Comparison of ENCODE assay signal across 11 cellular contexts in genomic region chr18:659597-659996, GRCh38. TPM values are rescaled to one million over a fixed set of nuclear protein-coding genes. Genes with fewer than 3 reads are reported as not detected.
A peak's percentile ranks its signal among the peaks of the same experiment; 100 is the strongest.
DNase-seq lines count a peak whose midpoint lies in the region; TF ChIP-seq lines count a peak whose summit lies in the region.
"Had no signal": no experiment of that assay in that cellular context is flagged by ENCODE, and none has a peak within 500 bp of the region (broad histone marks: within the 10 kb centered on the region; RNA-seq: fewer than 3 reads in every experiment).

No MANE protein-coding gene starts in this region.

- H4K91ac ChIP-seq in mesenchymal stem cell (ENCODE audit: low read length) = no peak overlapping the region

- H2BK5ac ChIP-seq in mesenchymal stem cell (ENCODE audit: low read depth, low read length, poor library complexity, severe bottlenecking) (no peak overlapping the region), mesendoderm (ENCODE audit: low read length) (no peak overlapping the region)

- POLR2A ChIA-PET in activated CD4-positive, alpha-beta T cell treated with anti-CD3 and anti-CD28 coated beads, Interleukin-2, amount 10 ng/mL, durations not matched to agents 7 days and 5 days (lab: Charles Lee) = no interaction called here

- H3K27me3 ChIP-seq in neural progenitor cell (no peaks in the 10 kb centered on the region), mesenchymal stem cell (ENCODE audit: control insufficient read depth in 1 of 2, insufficient read depth in 1 of 2, low read length in 2 of 2) (no peaks in the 10 kb centered on the region), mesendoderm (ENCODE audit: insufficient read depth, low read length, poor library complexity) (no peaks in the 10 kb centered on the region)
- H3K27me3 ChIP-seq: thyroid gland had no signal

- peaks cover 9% of the 10 kb centered on the region for H3K9me3 Mint-ChIP-seq in activated CD4-positive, alpha-beta T cell treated with anti-CD3 and anti-CD28 coated beads, Interleukin-2, amount 10 ng/mL, durations not matched to agents 7 days and 5 days
- H3K9me3 Mint-ChIP-seq in activated naive CD8-positive, alpha-beta T cell treated with anti-CD3 and anti-CD28 coated beads for 36 hours = peaks cover 10% of the 10 kb centered on the region
- peaks cover 17% of the 10 kb centered on the region for H3K9me3 Mint-ChIP-seq in neural progenitor cell

- TF ChIP-seq CTCF in neural progenitor cell (IDR thresholded peaks at IDR 0.05) = no peak

- DNase-seq in activated CD4-positive, alpha-beta T cell treated with anti-CD3 and anti-CD28 coated beads, Interleukin-2, amount 10 ng/mL, durations not matched to agents 7 days and 5 days = no peak
- DNase-seq in activated CD4-positive, alpha-beta T cell treated with anti-CD3 and anti-CD28 coated beads for 48 hours = no peak
- DNase-seq in Jurkat, Clone E6-1 (ENCODE audit: low read depth, low spot score) = no peak
- DNase-seq in activated naive CD8-positive, alpha-beta T cell treated with anti-CD3 and anti-CD28 coated beads for 36 hours = no peak
- DNase-seq in neural progenitor cell (ENCODE audit: low spot score) (no peak), mesenchymal stem cell (no peak), mesendoderm (no peak), cerebellar cortex (ENCODE audit: low spot score) (no peak)
- DNase-seq: islet precursor cell, SHP77 treated with DMSO at 0.1 percent for 48 hours, thyroid gland had no signal

- no peak overlapping the region for H2BK12ac ChIP-seq in mesenchymal stem cell (ENCODE audit: low read length in 2 of 2)

- H2AK5ac ChIP-seq in mesenchymal stem cell (ENCODE audit: low read length, severe bottlenecking) = no peak overlapping the region
- H2AK5ac ChIP-seq in mesendoderm (ENCODE audit: low read length) = no peak overlapping the region

- peaks cover 26% of the 10 kb centered on the region for H3K79me1 ChIP-seq in mesenchymal stem cell (replicated peaks; ENCODE audit: low read length, poor library complexity, severe bottlenecking)
- peaks cover 16% of the 10 kb centered on the region for H3K79me1 ChIP-seq in mesendoderm (ENCODE audit: low read length)

- peaks cover 50% of the 10 kb centered on the region for H3K36me3 Mint-ChIP-seq in activated CD4-positive, alpha-beta T cell treated with anti-CD3 and anti-CD28 coated beads, Interleukin-2, amount 10 ng/mL, durations not matched to agents 7 days and 5 days (ENCODE audit: low read depth)
- H3K36me3 Mint-ChIP-seq in activated naive CD8-positive, alpha-beta T cell treated with anti-CD3 and anti-CD28 coated beads for 36 hours = peaks cover 49% of the 10 kb centered on the region
- peaks cover 45% of the 10 kb centered on the region for H3K36me3 Mint-ChIP-seq in neural progenitor cell

- no peak overlapping the region for H4K8ac ChIP-seq in mesenchymal stem cell (ENCODE audit: low read length)
- no peak overlapping the region for H4K8ac ChIP-seq in mesendoderm (ENCODE audit: low read depth, low read length)

- H3K27ac ChIP-seq in neural progenitor cell (no peak overlapping the region), mesenchymal stem cell (ENCODE audit: low read length, poor library complexity, severe bottlenecking) (no peak overlapping the region), mesendoderm (ENCODE audit: low read depth, low read length) (no peak overlapping the region)
- H3K27ac ChIP-seq: thyroid gland had no signal

- no peak overlapping the region for H4K5ac ChIP-seq in mesendoderm (ENCODE audit: low read length)

- no peaks in the 10 kb centered on the region for H3K9me3 ChIP-seq in neural progenitor cell (ENCODE audit: low read depth)
- no peaks in the 10 kb centered on the region for H3K9me3 ChIP-seq in mesenchymal stem cell (ENCODE audit: control insufficient read depth, low read length)
- H3K9me3 ChIP-seq: thyroid gland had no signal

- peaks cover 49% of the 10 kb centered on the region for H3K4me1 Mint-ChIP-seq in activated CD4-positive, alpha-beta T cell treated with anti-CD3 and anti-CD28 coated beads, Interleukin-2, amount 10 ng/mL, durations not matched to agents 7 days and 5 days
- peaks cover 19% of the 10 kb centered on the region for H3K4me1 Mint-ChIP-seq in activated naive CD8-positive, alpha-beta T cell treated with anti-CD3 and anti-CD28 coated beads for 36 hours
- H3K4me1 Mint-ChIP-seq in neural progenitor cell = peaks cover 15% of the 10 kb centered on the region

- no peak overlapping the region for H3K14ac ChIP-seq in mesenchymal stem cell (ENCODE audit: low read length in 2 of 2)

- H2BK120ac ChIP-seq in mesenchymal stem cell (ENCODE audit: low read depth, low read length) = no peak overlapping the region
- no peak overlapping the region for H2BK120ac ChIP-seq in mesendoderm (ENCODE audit: low read depth, low read length)

- peaks cover 5% of the 10 kb centered on the region for H4K20me1 ChIP-seq in neural progenitor cell (ENCODE audit: low read depth)

- H2AFZ ChIP-seq in neural progenitor cell (replicated peaks) (no peak overlapping the region), mesenchymal stem cell (ENCODE audit: low read depth, low read length) (no peak overlapping the region)

- H3K27ac Mint-ChIP-seq in activated CD4-positive, alpha-beta T cell treated with anti-CD3 and anti-CD28 coated beads, Interleukin-2, amount 10 ng/mL, durations not matched to agents 7 days and 5 days = peak overlapping the region; percentile 95
- peak overlapping the region; percentile 29 for H3K27ac Mint-ChIP-seq in activated naive CD8-positive, alpha-beta T cell treated with anti-CD3 and anti-CD28 coated beads for 36 hours
- H3K27ac Mint-ChIP-seq in neural progenitor cell = no peak overlapping the region

- H3K36me3 ChIP-seq in neural progenitor cell (peaks cover 17% of the 10 kb centered on the region), mesenchymal stem cell (ENCODE audit: control insufficient read depth in 1 of 2, insufficient read depth in 2 of 2, low read depth in 1 of 2, low read length in 2 of 2) (peaks cover 13 to 14% of the 10 kb centered on the region in 2 experiments), mesendoderm (ENCODE audit: control insufficient read depth, insufficient read depth, low read length) (peaks cover 9% of the 10 kb centered on the region)
- H3K36me3 ChIP-seq: thyroid gland had no signal

- H3K79me2 ChIP-seq in neural progenitor cell (ENCODE audit: low read depth) (peaks cover 51% of the 10 kb centered on the region), mesendoderm (ENCODE audit: control insufficient read depth, insufficient read depth, low read length) (peaks cover 21% of the 10 kb centered on the region)

- H3K18ac ChIP-seq in mesenchymal stem cell (ENCODE audit: low read depth in 1 of 2, low read length in 2 of 2) (no peak overlapping the region), mesendoderm (ENCODE audit: low read length) (no peak overlapping the region)

- H3K4ac ChIP-seq in mesenchymal stem cell (ENCODE audit: low read depth in 1 of 2, low read length in 2 of 2) (no peak overlapping the region), mesendoderm (ENCODE audit: low read depth, low read length) (no peak overlapping the region)

- H3K27me3 Mint-ChIP-seq in activated CD4-positive, alpha-beta T cell treated with anti-CD3 and anti-CD28 coated beads, Interleukin-2, amount 10 ng/mL, durations not matched to agents 7 days and 5 days = no peaks in the 10 kb centered on the region
- peaks cover 44% of the 10 kb centered on the region for H3K27me3 Mint-ChIP-seq in activated naive CD8-positive, alpha-beta T cell treated with anti-CD3 and anti-CD28 coated beads for 36 hours
- peaks cover 3% of the 10 kb centered on the region for H3K27me3 Mint-ChIP-seq in neural progenitor cell (ENCODE audit: insufficient read depth, low read depth)

- H3K23ac ChIP-seq in mesenchymal stem cell (ENCODE audit: low read length in 2 of 2) (no peak overlapping the region), mesendoderm (ENCODE audit: low read length) (no peak overlapping the region)

- no peak overlapping the region for H3K56ac ChIP-seq in mesendoderm (ENCODE audit: low read length)

- H3K4me3 Mint-ChIP-seq in activated CD4-positive, alpha-beta T cell treated with anti-CD3 and anti-CD28 coated beads, Interleukin-2, amount 10 ng/mL, durations not matched to agents 7 days and 5 days = peak overlapping the region; percentile 97
- peak overlapping the region; percentile 93 for H3K4me3 Mint-ChIP-seq in activated naive CD8-positive, alpha-beta T cell treated with anti-CD3 and anti-CD28 coated beads for 36 hours
- peak overlapping the region; percentile 93 for H3K4me3 Mint-ChIP-seq in neural progenitor cell

- H3K4me2 ChIP-seq in neural progenitor cell (peak overlapping the region; percentile 81), mesenchymal stem cell (ENCODE audit: low read length, poor library complexity, severe bottlenecking) (no peak overlapping the region), mesendoderm (ENCODE audit: low read length) (no peak overlapping the region)

- peaks cover 9% of the 10 kb centered on the region for H3K4me1 ChIP-seq in neural progenitor cell
- peaks cover 6% of the 10 kb centered on the region for H3K4me1 ChIP-seq in mesenchymal stem cell (ENCODE audit: control insufficient read depth, insufficient read depth, low read depth, low read length)
- peaks cover 2% of the 10 kb centered on the region for H3K4me1 ChIP-seq in mesendoderm (ENCODE audit: control insufficient read depth, low read depth, low read length)

- WGBS in mesenchymal stem cell = 97% methylated on average over 6 of the region's 6 CpGs
- WGBS in mesendoderm (ENCODE audit: extremely low coverage, insufficient coverage, low lambda C conversion rate) = no CpG with 5 or more reads among the region's 6 CpGs

- H3K9ac ChIP-seq in neural progenitor cell (no peak overlapping the region), mesenchymal stem cell (ENCODE audit: low read length) (no peak overlapping the region), mesendoderm (ENCODE audit: low read length) (no peak overlapping the region)

- H3F3A ChIP-seq in neural progenitor cell (ENCODE audit: low read depth) = peaks cover 21% of the 10 kb centered on the region

- H2BK15ac ChIP-seq in mesenchymal stem cell (ENCODE audit: low read depth, poor library complexity, severe bottlenecking) (no peak overlapping the region), mesendoderm (replicated peaks; ENCODE audit: low read depth) (no peak overlapping the region)

- CTCF ChIA-PET in activated CD4-positive, alpha-beta T cell treated with anti-CD3 and anti-CD28 coated beads, Interleukin-2, amount 10 ng/mL, durations not matched to agents 7 days and 5 days (lab: Charles Lee) = interaction anchor here (1.2 to 2.6 kb wide), 5 partner anchors 11 to 180 kb away, joined by 3 to 10 read pairs (median 5); no protein-coding TSS in a partner anchor

- peak overlapping the region; percentile 98 for H3K4me3 ChIP-seq in Jurkat, Clone E6-1 (ENCODE audit: low read length)
- H3K4me3 ChIP-seq in neural progenitor cell = no peak overlapping the region
- no peak overlapping the region for H3K4me3 ChIP-seq in mesenchymal stem cell (ENCODE audit: insufficient read depth in 1 of 2, low read depth in 1 of 2, low read length in 2 of 2)
- no peak overlapping the region for H3K4me3 ChIP-seq in mesendoderm (ENCODE audit: low read length)
- H3K4me3 ChIP-seq: thyroid gland had no signal

RNA-seq across cellular contexts. Expression of gene TYMS, which starts 2.1 kb away (rescaled TPM):
- total RNA-seq in activated CD4-positive, alpha-beta T cell treated with anti-CD3 and anti-CD28 coated beads, Interleukin-2, amount 10 ng/mL, durations not matched to agents 7 days and 5 days = 100 to 1,000 TPM; 421 to 478 TPM
- polyA plus RNA-seq in Jurkat, Clone E6-1 (2012; ENCODE audit: insufficient read depth, insufficient read length) = 556 TPM
- total RNA-seq in activated naive CD8-positive, alpha-beta T cell treated with anti-CD3 and anti-CD28 coated beads for 36 hours = 100 to 1,000 TPM; 364 to 369 TPM
- 60.3 and 86.9 TPM in 2 replicates for total RNA-seq in neural progenitor cell (ENCODE audit: low replicate concordance)
- polyA plus RNA-seq in mesenchymal stem cell (2013, experiment 1 of 2) = 22.3 TPM
- polyA plus RNA-seq in mesenchymal stem cell (2013, experiment 2 of 2) = 22.3 TPM
- 71.2 TPM for polyA plus RNA-seq in mesendoderm (2013, experiment 1 of 2)
- 72.4 TPM for polyA plus RNA-seq in mesendoderm (2013, experiment 2 of 2)

RNA-seq across cellular contexts. Expression of gene ENOSF1, which starts 52.8 kb away (rescaled TPM):
- total RNA-seq in activated CD4-positive, alpha-beta T cell treated with anti-CD3 and anti-CD28 coated beads, Interleukin-2, amount 10 ng/mL, durations not matched to agents 7 days and 5 days = 10 to 100 TPM; 67.2 to 70.3 TPM
- 82.7 TPM for polyA plus RNA-seq in Jurkat, Clone E6-1 (2012; ENCODE audit: insufficient read depth, insufficient read length)
- total RNA-seq in activated naive CD8-positive, alpha-beta T cell treated with anti-CD3 and anti-CD28 coated beads for 36 hours = 10 to 100 TPM; 61.7 to 75.2 TPM
- 20.2 and 29.7 TPM in 2 replicates for total RNA-seq in neural progenitor cell (ENCODE audit: low replicate concordance)
- polyA plus RNA-seq in mesenchymal stem cell (2013, experiment 1 of 2) = 19.5 TPM
- 17.0 TPM for polyA plus RNA-seq in mesenchymal stem cell (2013, experiment 2 of 2)
- polyA plus RNA-seq in mesendoderm (2013, experiment 1 of 2) = 19.5 TPM
- 18.9 TPM for polyA plus RNA-seq in mesendoderm (2013, experiment 2 of 2)
